Comparison of ENCODE assay signal across 18 cellular contexts in genomic region chr6:21200056-21200870, GRCh38.
DNase-seq lines count a peak whose midpoint lies in the region; ATAC-seq and TF ChIP-seq lines count a peak whose summit lies in the region.
"Had no signal": no experiment of that assay in that cellular context is flagged by ENCODE, and none has a peak within 500 bp of the region (broad histone marks: within the 10 kb centered on the region; RNA-seq: fewer than 3 reads in every experiment).

No MANE protein-coding gene starts in this region.

- H4K91ac ChIP-seq in IMR-90 (ENCODE audit: insufficient read depth, low read depth, low read length) = no peak overlapping the region

- no peak overlapping the region for H2BK120ac ChIP-seq in IMR-90 (ENCODE audit: low read depth, low read length)

- no peaks in the 10 kb centered on the region for H4K20me1 ChIP-seq in IMR-90 (ENCODE audit: insufficient read depth, low read length)

- BruUV-seq in IMR-90 (replicated peaks; lab: Mats Ljungman, UMichigan) = no TSS peak

- H3K23ac ChIP-seq in IMR-90 (ENCODE audit: low read depth, low read length) = no peak overlapping the region

- no peak for TF ChIP-seq POLR2A in IMR-90 (IDR thresholded peaks at IDR 0.05; ENCODE audit: low read depth, low read length)

- no peak overlapping the region for H3K56ac ChIP-seq in IMR-90 (ENCODE audit: extremely low read depth, insufficient read depth, low read length)

- peaks cover 6% of the 10 kb centered on the region for H3K9me3 Mint-ChIP-seq in progenitor cell of endocrine pancreas (ENCODE audit: low read depth)

- H2BK20ac ChIP-seq in IMR-90 (ENCODE audit: low read depth, low read length) = no peak overlapping the region

- H2AK5ac ChIP-seq in IMR-90 (ENCODE audit: low read depth, low read length) = no peak overlapping the region

- H4K5ac ChIP-seq in IMR-90 (ENCODE audit: low read depth, low read length) = no peak overlapping the region

- H3K9me1 ChIP-seq in IMR-90 (ENCODE audit: insufficient read depth, low read length) = no peaks in the 10 kb centered on the region; the same call in 1 of the 2 replicates

- POLR2A ChIA-PET in IMR-90 (lab: Charles Lee; ENCODE audit: unreplicated experiment) = no interaction called here

- peaks cover 1% of the 10 kb centered on the region; the same call in 1 of the 2 replicates for H3K4me1 ChIP-seq in IMR-90 (ENCODE audit: control insufficient read depth, insufficient read depth, low read length)
- no peaks in the 10 kb centered on the region for H3K4me1 ChIP-seq in tibial artery
- H3K4me1 ChIP-seq: breast epithelium had no signal

- dilution Hi-C loops in IMR-90 (cut with HindIII; ENCODE audit: low sequenced_read_pairs, unreplicated experiment) = no loop called here

- intact Hi-C loops in IMR-90 (cut with micrococcal nuclease) = no loop called here
- intact Hi-C loops in tibial artery (cut with DNase I; ENCODE audit: low total_unique reads) = no loop called here

- WGBS in IMR-90 (ENCODE audit: extremely low coverage in 2 of 2, insufficient read length in 1 of 2), 2 experiments = no CpG with 5 or more reads among the region's 7 CpGs

- H4K8ac ChIP-seq in IMR-90 (ENCODE audit: low read depth in 2 of 2, low read length in 2 of 2) = no peak overlapping the region

- DNase-seq in NCI-H2171 treated with DMSO at 0.1 percent for 48 hours (lab: John Stamatoyannopoulos, UW) = peak; percentile 80
- DNase-seq in NCI-H2171 (lab: John Stamatoyannopoulos, UW) = no peak
- DNase-seq in IMR-90 = peak; percentile 38
- peak; percentile 27 for DNase-seq in choroid plexus epithelial cell (ENCODE audit: low read depth)
- no peak for DNase-seq in progenitor cell of endocrine pancreas (ENCODE audit: low spot score, unreplicated experiment)
- DNase-seq in tibial artery = no peak
- DNase-seq: activated CD8-positive, alpha-beta memory T cell treated with anti-CD3 and anti-CD28 coated beads for 24 hours; EL; erythroblast; hippocampal formation; KBM-7; lower lobe of right lung; ovary; RPMI8226 had no signal

- H3K4me3 Mint-ChIP-seq in progenitor cell of endocrine pancreas (ENCODE audit: low read depth) = no peak overlapping the region

- H2AK9ac ChIP-seq in IMR-90 (replicated peaks; ENCODE audit: low read depth, low read length, poor library complexity) = no peak overlapping the region

- no peak for TF ChIP-seq CTCF in IMR-90 (conservative IDR thresholded peaks at IDR 0.05; ENCODE audit: low read depth, low read length)
- TF ChIP-seq CTCF in choroid plexus epithelial cell (conservative IDR thresholded peaks at IDR 0.05; ENCODE audit: low read depth, low read length) = no peak
- TF ChIP-seq CTCF in progenitor cell of endocrine pancreas (IDR thresholded peaks at IDR 0.05; ENCODE audit: unreplicated experiment) = no peak
- TF ChIP-seq CTCF in tibial artery (IDR thresholded peaks at IDR 0.05) = no peak

- H3K9ac ChIP-seq in IMR-90 (ENCODE audit: low read depth, low read length) = no peak overlapping the region

- no peak overlapping the region for H2BK15ac ChIP-seq in IMR-90 (ENCODE audit: low read depth, low read length)

- H3K14ac ChIP-seq in IMR-90 (replicated peaks; ENCODE audit: low read depth, low read length) = no peak overlapping the region

- TF ChIP-seq RAD21 in IMR-90 (IDR thresholded peaks at IDR 0.05; ENCODE audit: low read length) = no peak

- in situ Hi-C loops in IMR-90 (cut with MboI; ENCODE audit: low sequenced_read_pairs) = no loop called here

- peaks cover 6% of the 10 kb centered on the region for H3K36me3 Mint-ChIP-seq in progenitor cell of endocrine pancreas (ENCODE audit: insufficient read depth)

- CTCF ChIA-PET in IMR-90 (lab: Yijun Ruan, JAX) = no interaction called here

- no peak overlapping the region for H2BK5ac ChIP-seq in IMR-90 (ENCODE audit: low read depth, low read length, poor library complexity, severe bottlenecking)

- peak overlapping the region; percentile 60 for H3K27ac Mint-ChIP-seq in progenitor cell of endocrine pancreas

- ATAC-seq in IMR-90 (ENCODE audit: low read depth) (no peak), HG03469 (IDR thresholded peaks at IDR 0.05; ENCODE audit: unreplicated experiment) (no peak), HG03354 (IDR thresholded peaks at IDR 0.05; ENCODE audit: poor library complexity, severe bottlenecking, unreplicated experiment) (no peak)
- ATAC-seq: lower lobe of right lung had no signal

- H3K9me3 ChIP-seq in IMR-90 (ENCODE audit: control insufficient read depth, insufficient read depth, low read length) = no peaks in the 10 kb centered on the region
- H3K9me3 ChIP-seq in tibial artery = no peaks in the 10 kb centered on the region
- H3K9me3 ChIP-seq: breast epithelium, lower lobe of right lung, ovary, vagina had no signal

- H3K4ac ChIP-seq in IMR-90 (ENCODE audit: low read depth, low read length) = no peak overlapping the region

- no peaks in the 10 kb centered on the region for H3K27me3 Mint-ChIP-seq in progenitor cell of endocrine pancreas

- no peaks in the 10 kb centered on the region for H3K79me1 ChIP-seq in IMR-90 (ENCODE audit: low read depth in 1 of 2, low read length in 2 of 2)

- H3K27ac ChIP-seq in IMR-90 (ENCODE audit: insufficient read depth, low read length) = no peak overlapping the region
- H3K27ac ChIP-seq in tibial artery = no peak overlapping the region
- H3K27ac ChIP-seq: breast epithelium, lower lobe of right lung, ovary, vagina had no signal

- H3K27me3 ChIP-seq in IMR-90 (ENCODE audit: control insufficient read depth, insufficient read depth, low read length) (no peaks in the 10 kb centered on the region), tibial artery (no peaks in the 10 kb centered on the region)
- H3K27me3 ChIP-seq: breast epithelium, ovary, vagina had no signal

- H3K36me3 ChIP-seq in IMR-90 (ENCODE audit: control insufficient read depth, insufficient read depth, low read length) (no peaks in the 10 kb centered on the region), tibial artery (no peaks in the 10 kb centered on the region)
- H3K36me3 ChIP-seq: breast epithelium, lower lobe of right lung, ovary, vagina had no signal

- no peak overlapping the region for H3K18ac ChIP-seq in IMR-90 (ENCODE audit: low read depth, low read length)

- H3K4me2 ChIP-seq in IMR-90 (ENCODE audit: low read depth, low read length) = no peak overlapping the region

- H3K4me1 Mint-ChIP-seq in progenitor cell of endocrine pancreas (ENCODE audit: low read depth) = peaks cover 42% of the 10 kb centered on the region

- H2AFZ ChIP-seq in IMR-90 (replicated peaks; ENCODE audit: low read length, poor library complexity) = no peak overlapping the region

- H3K4me3 ChIP-seq in IMR-90 (ENCODE audit: insufficient read depth, low read depth, low read length) (no peak overlapping the region), choroid plexus epithelial cell (ENCODE audit: low read depth, low read length) (no peak overlapping the region), tibial artery (no peak overlapping the region)
- H3K4me3 ChIP-seq: breast epithelium, lower lobe of right lung, ovary, vagina had no signal

TF ChIP-seq in IMR-90, 13 proteins besides CTCF, POLR2A, EP300 and RAD21:
- TF ChIP-seq MAFK (IDR thresholded peaks at IDR 0.05; ENCODE audit: low read depth, low read length) (no peak), BHLHE40 (IDR thresholded peaks at IDR 0.05; ENCODE audit: low read depth, low read length) (peak; percentile 6; the same call in 1 of the 2 replicates)

Comparison
In these comparisons a context has a peak if more than half of its experiments do, and no peak if none do; other contexts are left out.
1. DNase-seq: peak in NCI-H2171 treated with DMSO at 0.1 percent for 48 hours (single experiment), IMR-90 (single experiment) and choroid plexus epithelial cell (single experiment); none in NCI-H2171 (single experiment), progenitor cell of endocrine pancreas (single experiment) and tibial artery (0 of 2).